In genomic region chr21:29701676-29702075, GRCh38 we compare ENCODE assay signal across 2 cellular contexts.
TF ChIP-seq lines count a peak whose summit lies in the region.

No MANE protein-coding gene starts in this region.

TF ChIP-seq in IMR-90, 13 proteins besides CTCF, POLR2A, EP300 and RAD21:
- TF ChIP-seq USF2 (IDR thresholded peaks at IDR 0.05; ENCODE audit: low read depth, low read length) (no peak), FOS (IDR thresholded peaks at IDR 0.05; ENCODE audit: low read depth, low read length) (no peak), MXI1 (IDR thresholded peaks at IDR 0.05; ENCODE audit: borderline replicate concordance, low read depth, low read length) (no peak), CEBPB (IDR thresholded peaks at IDR 0.05; ENCODE audit: low read depth, low read length) (0 out of 2 replicates have a peak, but pooled peaks have one; percentile 5), ELK1 (IDR thresholded peaks at IDR 0.05; ENCODE audit: borderline replicate concordance, low read depth, low read length) (no peak), MAFK (IDR thresholded peaks at IDR 0.05; ENCODE audit: low read depth, low read length) (peak; percentile 67)

TF ChIP-seq in K562, 482 proteins besides CTCF, POLR2A, EP300 and RAD21 (continued from another document):
- no peak for TF ChIP-seq ZBTB2 (IDR thresholded peaks at IDR 0.05)
- no peak for TF ChIP-seq TAF7 (tag; IDR thresholded peaks at IDR 0.05)
- TF ChIP-seq RBM22 (IDR thresholded peaks at IDR 0.05; ENCODE audit: low read depth, low read length, poor library complexity, severe bottlenecking) = no peak
- TF ChIP-seq ZSCAN32 (CRISPR knock-in tag; IDR thresholded peaks at IDR 0.05) = no peak
- no peak for TF ChIP-seq HNRNPL (IDR thresholded peaks at IDR 0.05; ENCODE audit: low read depth, low read length)
- TF ChIP-seq ZNF408 (CRISPR knock-in tag; IDR thresholded peaks at IDR 0.05; ENCODE audit: low read depth) = no peak
- TF ChIP-seq EWSR1 (IDR thresholded peaks at IDR 0.05; ENCODE audit: borderline replicate concordance, low read depth, partially characterized antibody) = no peak
- TF ChIP-seq ZC3H11A (IDR thresholded peaks at IDR 0.05; ENCODE audit: low read depth, low read length) = no peak
- TF ChIP-seq RBM39 (optimal IDR thresholded peaks at IDR 0.05; ENCODE audit: low read depth, low read length) = no peak
- no peak for TF ChIP-seq NELFE (IDR thresholded peaks at IDR 0.05; ENCODE audit: insufficient read depth, insufficient read length)
- TF ChIP-seq ZNF41 (CRISPR knock-in tag; conservative IDR thresholded peaks at IDR 0.05) = no peak
- no peak for TF ChIP-seq MITF (IDR thresholded peaks at IDR 0.05)
- peak; percentile 65 for TF ChIP-seq MAFK (IDR thresholded peaks at IDR 0.05; ENCODE audit: low read length)
- TF ChIP-seq ZNF124 (CRISPR knock-in tag; IDR thresholded peaks at IDR 0.05) = no peak
- TF ChIP-seq HEY1 (CRISPR knock-in tag; IDR thresholded peaks at IDR 0.05; ENCODE audit: borderline replicate concordance) = no peak
- peak; percentile 93 for TF ChIP-seq ZNF316 (IDR thresholded peaks at IDR 0.05)
- no peak for TF ChIP-seq CBX2 (IDR thresholded peaks at IDR 0.05; ENCODE audit: insufficient read depth, low read length, poor library complexity, severe bottlenecking)
- peak; percentile 69 for TF ChIP-seq CEBPB (tag; IDR thresholded peaks at IDR 0.05)
- no peak for TF ChIP-seq DEAF1 (CRISPR knock-in tag; IDR thresholded peaks at IDR 0.05)
- TF ChIP-seq ZBTB43 (CRISPR knock-in tag; IDR thresholded peaks at IDR 0.05) = no peak
- no peak for TF ChIP-seq IRF1 (CRISPR knock-in tag; IDR thresholded peaks at IDR 0.05; ENCODE audit: borderline replicate concordance)
- TF ChIP-seq DLX4 (CRISPR knock-in tag; IDR thresholded peaks at IDR 0.05) = no peak
- TF ChIP-seq KAT2B (IDR thresholded peaks at IDR 0.05; ENCODE audit: low read depth, low read length) = no peak
- no peak for TF ChIP-seq ZFP30 (CRISPR knock-in tag; IDR thresholded peaks at IDR 0.05; ENCODE audit: borderline replicate concordance)
- TF ChIP-seq ZC3H8 (IDR thresholded peaks at IDR 0.05) = no peak
- no peak for TF ChIP-seq ARID3A (IDR thresholded peaks at IDR 0.05; ENCODE audit: borderline replicate concordance, low read depth, low read length)
- no peak for TF ChIP-seq MEF2A (IDR thresholded peaks at IDR 0.05; ENCODE audit: control insufficient read depth, low read depth, low read length)
- no peak for TF ChIP-seq XRCC5 (IDR thresholded peaks at IDR 0.05; ENCODE audit: low read depth, low read length)
- peak; percentile 77 for TF ChIP-seq MAFG (tag; conservative IDR thresholded peaks at IDR 0.05)
